In genomic region chr14:24315807-24316596, GRCh38 we compare ENCODE assay signal across 9 cellular contexts. TPM values are rescaled to one million over a fixed set of nuclear protein-coding genes. Genes with fewer than 3 reads are reported as not detected.
A peak's percentile ranks its signal among the peaks of the same experiment; 100 is the strongest.
DNase-seq lines count a peak whose midpoint lies in the region; ATAC-seq and TF ChIP-seq lines count a peak whose summit lies in the region.
"Had no signal": no experiment of that assay in that cellular context is flagged by ENCODE, and none has a peak within 500 bp of the region (broad histone marks: within the 10 kb centered on the region; RNA-seq: fewer than 3 reads in every experiment).

No MANE protein-coding gene starts in this region.

- H3K27me3 Mint-ChIP-seq in central memory CD8-positive, alpha-beta T cell: no peaks in the 10 kb centered on the region

- no peaks in the 10 kb centered on the region for H3K36me3 ChIP-seq in kidney epithelial cell (ENCODE audit: control insufficient read depth, insufficient read depth, low read length)
- H3K36me3 ChIP-seq in spleen: peaks cover 0 to 44% (median 2%) of the 10 kb centered on the region in 6 donors

- peak overlapping the region; percentile 8 for H3K27ac Mint-ChIP-seq in central memory CD8-positive, alpha-beta T cell (ENCODE audit: low read depth)

- H3K4me1 Mint-ChIP-seq in central memory CD8-positive, alpha-beta T cell: peaks cover 55% of the 10 kb centered on the region

- peak overlapping the region; percentile 91 to 98 (median 96) for H3K27ac ChIP-seq in spleen

- no peaks in the 10 kb centered on the region for H3K9me3 Mint-ChIP-seq in central memory CD8-positive, alpha-beta T cell

- 56 to 90% (median 67%) methylated on average over 51 to 70 of the region's 70 CpGs for WGBS in spleen, 5 donors

- H3K36me3 Mint-ChIP-seq in central memory CD8-positive, alpha-beta T cell (ENCODE audit: insufficient read depth): peaks cover 7% of the 10 kb centered on the region

- no peak for TF ChIP-seq POLR2A in spleen (IDR thresholded peaks at IDR 0.05)

- H3K4me3 Mint-ChIP-seq in central memory CD8-positive, alpha-beta T cell: peak overlapping the region; percentile 25

- H3K27me3 ChIP-seq in kidney epithelial cell (ENCODE audit: control insufficient read depth, insufficient read depth, low read length) (peaks cover 25% of the 10 kb centered on the region), spleen (replicated peaks in 1 of 7) (no peaks in the 10 kb centered on the region)

- H3K4me3 ChIP-seq in kidney epithelial cell (ENCODE audit: low read depth, low read length): no peak overlapping the region
- H3K4me3 ChIP-seq in spleen: peak overlapping the region in 4 of 8 donors; percentile 15 to 87 (median 24)

- DNase-seq in HuH-7.5 (ENCODE audit: low spot score) (peak; percentile 69), kidney epithelial cell (ENCODE audit: low read depth) (no peak), spleen (peak; percentile 93), NCI-H187 (lab: John Stamatoyannopoulos, UW) (no peak), OCI-M2 (lab: John Stamatoyannopoulos, UW; ENCODE audit: unreplicated experiment) (no peak)
- DNase-seq in central memory CD8-positive, alpha-beta T cell (ENCODE audit: low spot score in 2 of 2): no peak
- DNase-seq in activated CD8-positive, alpha-beta memory T cell treated with anti-CD3 and anti-CD28 coated beads, Interleukin-2, amount 50 U/mL, for 4 hours: no peak
- DNase-seq: cortex of kidney had no signal

- peaks cover 36 to 86% (median 64%) of the 10 kb centered on the region in 6 donors for H3K4me1 ChIP-seq in spleen

- peak; percentile 4 for TF ChIP-seq CTCF in kidney epithelial cell (IDR thresholded peaks at IDR 0.05; ENCODE audit: insufficient read depth, low read length, poor library complexity, severe bottlenecking)
- TF ChIP-seq CTCF in spleen (IDR thresholded peaks at IDR 0.05 in 8 of 11, conservative IDR thresholded peaks at IDR 0.05 in 3 of 11): peak in 7 of 11 experiments; percentile 11 to 57 (median 41)

- H3K9me3 ChIP-seq in spleen: no peaks in the 10 kb centered on the region

- no peak for ATAC-seq in central memory CD8-positive, alpha-beta T cell (replicated peaks; ENCODE audit: extremely low read depth, poor library complexity, severe bottlenecking)
- no peak for ATAC-seq in HG03457 (IDR thresholded peaks at IDR 0.05; ENCODE audit: unreplicated experiment)

- intact Hi-C loops in spleen (cut with DNase I; ENCODE audit: low total_unique reads): no loop called here

RNA-seq across cellular contexts. Expression of gene LTB4R, which starts 4.7 kb away (rescaled TPM):
- 2.8 and 4.7 TPM in 2 replicates for total RNA-seq in kidney epithelial cell
- 10 to 100 TPM; 20.9 to 50.4 (median 35.8) TPM for total RNA-seq in spleen
- polyA plus RNA-seq in spleen: 10 to 100 TPM; 13.9 to 28.6 (median 28.6) TPM

RNA-seq across cellular contexts. Expression of gene LTB4R2, which starts 6.1 kb away (rescaled TPM):
- total RNA-seq in kidney epithelial cell (1.5 and 8.0 TPM in 2 replicates), spleen (10 to 100 TPM in 6 of 7 donors, 1 to 10 TPM in 1; 9.2 to 32.3 (median 18.1) TPM)
- 1 to 10 TPM in 2 of 3 donors, under 1 TPM in 1; 0.83 to 4.0 (median 1.3) TPM for polyA plus RNA-seq in spleen

RNA-seq across cellular contexts. Expression of gene CIDEB, which starts 8.2 kb away (rescaled TPM):
- 1.1 and 3.8 TPM in 2 replicates for total RNA-seq in kidney epithelial cell
- total RNA-seq in spleen: 100 to 1,000 TPM in 2 of 7 donors, 10 to 100 TPM in 5; 54.0 to 145 (median 88.8) TPM
- polyA plus RNA-seq in spleen: 10 to 100 TPM; 31.0 to 33.6 (median 31.4) TPM

RNA-seq across cellular contexts. Expression of gene NOP9, which starts 16.4 kb away (rescaled TPM):
- total RNA-seq in kidney epithelial cell (27.1 and 28.7 TPM in 2 replicates), spleen (10 to 100 TPM; 16.8 to 26.9 (median 22.9) TPM)
- polyA plus RNA-seq in spleen: 10 to 100 TPM in 1 of 3 donors, 1 to 10 TPM in 2; 4.5 to 12.1 (median 5.2) TPM

RNA-seq across cellular contexts. Expression of gene DHRS1, which starts 16.4 kb away (rescaled TPM):
- total RNA-seq in kidney epithelial cell (44.9 and 48.5 TPM in 2 replicates), spleen (10 to 100 TPM; 29.9 to 56.1 (median 34.0) TPM)
- polyA plus RNA-seq in spleen: 10 to 100 TPM; 22.0 to 38.2 (median 30.3) TPM

Comparison
In these comparisons a context has a peak if more than half of its experiments do, and no peak if none do; other contexts are left out.
1. DNase-seq: peak in HuH-7.5 (single experiment) and spleen (single experiment); none in central memory CD8-positive, alpha-beta T cell (0 of 2), kidney epithelial cell (single experiment), NCI-H187 (0 of 2), activated CD8-positive, alpha-beta memory T cell treated with anti-CD3 and anti-CD28 coated beads, Interleukin-2, amount 50 U/mL, for 4 hours (single experiment) and OCI-M2 (single experiment).
2. RNA of gene CIDEB, which starts 8.2 kb away (total RNA-seq): 54.0 to 145 TPM in spleen; 1.1 to 3.8 TPM in kidney epithelial cell; every median in the first group is over 10 times any median in the second.